ENCODE assay signal across 9 cellular contexts in the genomic region with DNA sequence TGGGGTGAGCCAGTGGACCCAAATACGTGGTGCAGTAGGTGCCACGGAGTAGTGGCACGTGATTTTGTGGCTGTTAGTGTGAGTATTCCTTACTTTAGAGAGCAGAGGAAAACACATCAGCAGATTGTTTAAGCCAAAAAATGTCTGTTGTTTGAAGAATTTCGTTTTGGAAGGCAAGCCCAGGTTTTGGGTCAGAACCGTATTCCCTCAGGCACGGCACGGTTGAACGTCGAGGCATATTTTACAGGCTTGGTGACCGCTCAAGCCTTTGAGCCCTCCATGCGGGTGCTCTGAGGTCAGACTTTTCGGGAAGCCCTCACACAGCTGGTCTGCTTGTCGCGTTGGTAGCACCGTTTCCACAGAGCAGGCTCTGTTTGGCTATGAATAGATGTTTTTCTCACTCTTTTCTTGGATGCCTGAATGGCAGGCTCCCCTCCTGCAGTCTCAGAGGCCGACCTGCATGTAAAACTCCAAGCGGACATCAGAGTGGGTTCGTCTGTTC. TPM values are rescaled to one million over a fixed set of nuclear protein-coding genes. Genes with fewer than 3 reads are reported as not detected.
DNase-seq lines count a peak whose midpoint lies in the region; ATAC-seq and TF ChIP-seq lines count a peak whose summit lies in the region.
"Had no signal": no experiment of that assay in that cellular context is flagged by ENCODE, and none has a peak within 500 bp of the region (broad histone marks: within the 10 kb centered on the region; RNA-seq: fewer than 3 reads in every experiment).

No MANE protein-coding gene starts in this region.

- H3K4me3 ChIP-seq in osteoblast (ENCODE audit: insufficient read depth, low read length) = no peak overlapping the region

- TF ChIP-seq CTCF in RWPE1 (conservative IDR thresholded peaks at IDR 0.05; ENCODE audit: low read depth) (no peak), osteoblast (IDR thresholded peaks at IDR 0.05; ENCODE audit: extremely low read depth, low read depth, low read length) (no peak), omental fat pad (IDR thresholded peaks at IDR 0.05) (no peak)

- POLR2A ChIA-PET in RWPE1 (lab: Yijun Ruan, JAX; ENCODE audit: low non-redundant PET) = no interaction called here

- no peak overlapping the region for H2AFZ ChIP-seq in osteoblast (ENCODE audit: low read length)

- no peaks in the 10 kb centered on the region for H3K27me3 ChIP-seq in osteoblast (ENCODE audit: insufficient read depth, low read length)

- no peak for ATAC-seq in omental fat pad (ENCODE audit: low FRiP score)

- H3K4me2 ChIP-seq in osteoblast (ENCODE audit: insufficient read depth, low read length) = peak overlapping the region; percentile 29

- DNase-seq in AG20443 (ENCODE audit: low spot score) = peak; percentile 73
- DNase-seq in RWPE1 (ENCODE audit: low spot score) = no peak
- peak; percentile 80 for DNase-seq in fibroblast of gingiva (ENCODE audit: low read depth)
- peak; percentile 62 for DNase-seq in osteoblast (ENCODE audit: insufficient read length, low spot score, missing footprints)
- DNase-seq in DMS79 (lab: John Stamatoyannopoulos, UW) = no peak
- DNase-seq in omental fat pad (ENCODE audit: low spot score) = no peak
- no peak for DNase-seq in 8988T
- DNase-seq in NCI-H2081 (lab: John Stamatoyannopoulos, UW) = no peak
- DNase-seq: activated CD4-positive, CD25-positive, alpha-beta regulatory T cell treated with anti-CD3 and anti-CD28 coated beads, Interleukin-2, amount 50 U/mL, for 72 hours had no signal

- H3K4me1 ChIP-seq in osteoblast (ENCODE audit: insufficient read depth, low read length) = peaks cover 81% of the 10 kb centered on the region

- CTCF ChIA-PET in RWPE1 (lab: Yijun Ruan, JAX) = interaction anchor here (0.7 kb wide), 1 partner anchor 96 kb away, joined by 3 read pairs; no protein-coding TSS in a partner anchor

- peak overlapping the region; percentile 99 for H3K27ac ChIP-seq in RWPE1
- peak overlapping the region; percentile 99 for H3K27ac ChIP-seq in osteoblast (ENCODE audit: low read depth, low read length)

- H3K9me3 ChIP-seq in osteoblast (ENCODE audit: low read depth, low read length) = no peaks in the 10 kb centered on the region

- peaks cover 6% of the 10 kb centered on the region for H4K20me1 ChIP-seq in osteoblast (ENCODE audit: insufficient read depth, low read length)

- H3K79me2 ChIP-seq in osteoblast (ENCODE audit: insufficient read depth, low read length) = peaks cover 90% of the 10 kb centered on the region

- peaks cover 44% of the 10 kb centered on the region for H3K36me3 ChIP-seq in osteoblast (ENCODE audit: insufficient read depth, low read length)

RNA-seq across cellular contexts. Expression of a gene that starts 27.2 kb away (rescaled TPM):
- total RNA-seq in osteoblast (128 and 130 TPM in 2 replicates), omental fat pad (10 to 100 TPM; 11.8 to 52.1 (median 29.0) TPM)

Comparison
In these comparisons a context has a peak if more than half of its experiments do, and no peak if none do; other contexts are left out.
1. DNase-seq: peak in AG20443 (single experiment), fibroblast of gingiva (single experiment) and osteoblast (single experiment); none in RWPE1 (single experiment), DMS79 (single experiment), omental fat pad (single experiment), 8988T (single experiment) and NCI-H2081 (0 of 2).